In genomic region chr18:30970201-30970816, GRCh38 we compare ENCODE assay signal across 1 cellular context.
TF ChIP-seq lines count a peak whose summit lies in the region.

No MANE protein-coding gene starts in this region.

TF ChIP-seq in K562, 482 proteins besides CTCF, POLR2A, EP300 and RAD21 (continued from another document):
- TF ChIP-seq KAT8 (IDR thresholded peaks at IDR 0.05; ENCODE audit: low read depth) (no peak), ZNF717 (CRISPR knock-in tag; IDR thresholded peaks at IDR 0.05) (no peak), IRF9 (tag; IDR thresholded peaks at IDR 0.05) (no peak), BCL6 (CRISPR knock-in tag; IDR thresholded peaks at IDR 0.05) (no peak), THRA (IDR thresholded peaks at IDR 0.05) (no peak), HDAC1 (IDR thresholded peaks at IDR 0.05) (no peak), FOXA1 (IDR thresholded peaks at IDR 0.05; ENCODE audit: borderline replicate concordance) (no peak), ZC3H4 (CRISPR knock-in tag; IDR thresholded peaks at IDR 0.05; ENCODE audit: borderline replicate concordance) (no peak), NUFIP1 (IDR thresholded peaks at IDR 0.05; ENCODE audit: partially characterized antibody) (no peak), MTA3 (IDR thresholded peaks at IDR 0.05; ENCODE audit: borderline replicate concordance) (no peak), GATA2 (CRISPR knock-in tag; IDR thresholded peaks at IDR 0.05) (no peak), ATF7 (IDR thresholded peaks at IDR 0.05) (no peak), ZNF780A (CRISPR knock-in tag; IDR thresholded peaks at IDR 0.05) (no peak), ZNF41 (CRISPR knock-in tag; conservative IDR thresholded peaks at IDR 0.05) (no peak), SP1 (CRISPR knock-in tag; IDR thresholded peaks at IDR 0.05) (no peak), HDAC2 (IDR thresholded peaks at IDR 0.05) (no peak), NCOA4 (IDR thresholded peaks at IDR 0.05; ENCODE audit: partially characterized antibody) (no peak), USF1 (CRISPR knock-in tag; IDR thresholded peaks at IDR 0.05) (no peak), TAL1 (IDR thresholded peaks at IDR 0.05) (no peak), ZNF79 (CRISPR knock-in tag; IDR thresholded peaks at IDR 0.05; ENCODE audit: low read depth) (no peak), BCOR (IDR thresholded peaks at IDR 0.05) (no peak), NFRKB (IDR thresholded peaks at IDR 0.05; ENCODE audit: low read depth) (no peak), ZFP91 (CRISPR knock-in tag; IDR thresholded peaks at IDR 0.05) (no peak)
